Comparison of ENCODE assay signal across 1 cellular context in genomic region chr2:207337234-207338219, GRCh38.
TF ChIP-seq lines count a peak whose summit lies in the region.

No MANE protein-coding gene starts in this region.

TF ChIP-seq in GM23338, 12 proteins besides CTCF, POLR2A, EP300 and RAD21 (continued from another document):
- TF ChIP-seq REST (IDR thresholded peaks at IDR 0.05; ENCODE audit: unreplicated experiment): no peak
- TF ChIP-seq NANOG (IDR thresholded peaks at IDR 0.05; ENCODE audit: borderline replicate concordance): no peak
